9 cellular contexts compared by ENCODE assay signal in genomic region chr20:35662541-35662940, GRCh38. TPM values are rescaled to one million over a fixed set of nuclear protein-coding genes. Genes with fewer than 3 reads are reported as not detected.
A peak's percentile ranks its signal among the peaks of the same experiment; 100 is the strongest.
DNase-seq lines count a peak whose midpoint lies in the region; ATAC-seq, FAIRE-seq and TF ChIP-seq lines count a peak whose summit lies in the region.
"Had no signal": no experiment of that assay in that cellular context is flagged by ENCODE, and none has a peak within 500 bp of the region (broad histone marks: within the 10 kb centered on the region; RNA-seq: fewer than 3 reads in every experiment).

No MANE protein-coding gene starts in this region.

- TF ChIP-seq POLR2A in K562 (conservative IDR thresholded peaks at IDR 0.05): no peak

- TF ChIP-seq CTCF in AG04449 (IDR thresholded peaks at IDR 0.05; ENCODE audit: insufficient read depth, low read length, missing control alignments) (no peak), K562 (IDR thresholded peaks at IDR 0.05 in 2 of 3, conservative IDR thresholded peaks at IDR 0.05 in 1 of 3; ENCODE audit: insufficient read depth in 2 of 3, low read depth in 1 of 3, low read length in 3 of 3) (no peak)

- in situ Hi-C loops in K562 (cut with MboI): no loop called here

- no peaks in the 10 kb centered on the region for H3K27me3 ChIP-seq in HUES48 (ENCODE audit: control insufficient read depth, insufficient read depth, low read length)
- H3K27me3 ChIP-seq in K562 (ENCODE audit: control insufficient read depth in 2 of 2, insufficient read depth in 2 of 2, low read length in 2 of 2): no peaks in the 10 kb centered on the region
- no peaks in the 10 kb centered on the region for H3K27me3 ChIP-seq in muscle layer of duodenum (ENCODE audit: low read depth, low read length)

- BruUV-seq in K562 (replicated peaks; lab: Mats Ljungman, UMichigan): no TSS peak

- H3K79me2 ChIP-seq in K562 (ENCODE audit: control insufficient read depth, insufficient read depth, low read length): peaks cover 76% of the 10 kb centered on the region

- 0% methylated on average over 2 of the region's 2 CpGs for WGBS in K562 (ENCODE audit: insufficient coverage, low coverage, missing lambda C conversion rate)

- ATAC-seq in K562: no peak
- ATAC-seq in HG03442 (IDR thresholded peaks at IDR 0.05; ENCODE audit: unreplicated experiment): no peak
- no peak for ATAC-seq in HG03159 (IDR thresholded peaks at IDR 0.05; ENCODE audit: unreplicated experiment)

- H3K9ac ChIP-seq in HUES48 (ENCODE audit: low read depth, low read length): no peak overlapping the region
- H3K9ac ChIP-seq in K562 (ENCODE audit: insufficient read depth in 1 of 2, low read depth in 2 of 2, low read length in 2 of 2): peak overlapping the region in 1 of 2 experiments; percentile 92; a peak in 2 of 4 replicates

- H3K4me3 ChIP-seq in AG04449 (ENCODE audit: low read depth, low read length): peak overlapping the region; percentile 99
- peak overlapping the region; percentile 81 for H3K4me3 ChIP-seq in HUES48 (ENCODE audit: low read depth, low read length)
- peak overlapping the region; percentile 57 for H3K4me3 ChIP-seq in K562
- H3K4me3 ChIP-seq in muscle layer of duodenum (ENCODE audit: low read depth in 1 of 2, low read length in 2 of 2): peak overlapping the region; percentile 74 to 96

- no peak overlapping the region for H2AFZ ChIP-seq in K562 (ENCODE audit: low read depth, low read length)

- no peak for TF ChIP-seq RAD21 in K562 (CRISPR knock-in tag; conservative IDR thresholded peaks at IDR 0.05 in 1 of 2, IDR thresholded peaks at IDR 0.05 in 1 of 2)

- no peaks in the 10 kb centered on the region for H3K9me3 ChIP-seq in HUES48 (ENCODE audit: control insufficient read depth, insufficient read depth, low read length)
- H3K9me3 ChIP-seq in K562 (replicated peaks; ENCODE audit: control insufficient read depth, insufficient read depth, low read depth, low read length): no peaks in the 10 kb centered on the region
- no peaks in the 10 kb centered on the region for H3K9me3 ChIP-seq in muscle layer of duodenum (ENCODE audit: control insufficient read depth in 1 of 2, low read length in 2 of 2)

- H3K9me1 ChIP-seq in K562 (ENCODE audit: control insufficient read depth, insufficient read depth, low read length): no peaks in the 10 kb centered on the region

- DNase-seq in AG04449 (ENCODE audit: low read depth, low spot score) (no peak), K562 (ENCODE audit: extremely low read depth in 1 of 4, low spot score in 3 of 4) (no peak), DMS153 (lab: John Stamatoyannopoulos, UW) (no peak), posterior vena cava (ENCODE audit: low spot score) (no peak)
- DNase-seq: SHP77 had no signal

- CTCF ChIA-PET in AG04449 (lab: Yijun Ruan, JAX) (interaction anchor here (0.8 kb wide), 1 partner anchor 44 kb away, joined by 3 read pairs; no protein-coding TSS in a partner anchor), K562 (lab: Yijun Ruan, JAX; ENCODE audit: low intra/inter-chr PET ratio) (no interaction called here)

- peaks cover 41% of the 10 kb centered on the region for H4K20me1 ChIP-seq in K562 (replicated peaks; ENCODE audit: control insufficient read depth, insufficient read depth, low read length)

- intact Hi-C loops in K562 (cut with micrococcal nuclease): loop anchor here (5.0 kb wide), 1 partner anchor 45 kb away; the partner anchor contains the start of gene SPAG4
- intact Hi-C loops in posterior vena cava (cut with DNase I): loop anchor here in 1 of 2 donors (10.0 kb wide), 1 partner anchor 198 kb away; no protein-coding TSS in a partner anchor

- no peaks in the 10 kb centered on the region for H3K36me3 ChIP-seq in HUES48 (ENCODE audit: control insufficient read depth, insufficient read depth, low read length)
- peaks cover 5% of the 10 kb centered on the region; the same call in 2 of the 3 replicates for H3K36me3 ChIP-seq in K562 (ENCODE audit: control insufficient read depth, insufficient read depth, low read length)
- peaks cover 0 to 8% of the 10 kb centered on the region in 2 donors for H3K36me3 ChIP-seq in muscle layer of duodenum (ENCODE audit: control insufficient read depth in 1 of 2, insufficient read depth in 2 of 2, low read length in 2 of 2)

- POLR2A ChIA-PET in AG04449 (lab: Yijun Ruan, JAX) (no interaction called here), K562 (lab: Yijun Ruan, JAX) (interaction anchor here (0.6 to 2.9 kb wide), 5 partner anchors 8 to 603 kb away, joined by 3 to 26 read pairs (median 3); no protein-coding TSS in a partner anchor)

- no peak for TF ChIP-seq EP300 in K562 (IDR thresholded peaks at IDR 0.05; ENCODE audit: low read length)

- H3K4me1 ChIP-seq in HUES48 (ENCODE audit: control insufficient read depth, insufficient read depth, low read length) (peaks cover 31% of the 10 kb centered on the region), K562 (replicated peaks in 1 of 2; ENCODE audit: control insufficient read depth in 2 of 2, insufficient read depth in 2 of 2, low read length in 2 of 2) (peaks cover 22 to 24% of the 10 kb centered on the region in 2 experiments; a peak in 4 of 5 replicates), muscle layer of duodenum (ENCODE audit: control insufficient read depth in 1 of 2, insufficient read depth in 2 of 2, low read length in 2 of 2) (peaks cover 11 to 44% of the 10 kb centered on the region in 2 donors)

- no peak for FAIRE-seq in K562 (lab: Jason Lieb, UNC)

- H3K27ac ChIP-seq in HUES48 (ENCODE audit: low read depth, low read length) (no peak overlapping the region), K562 (ENCODE audit: extremely low read depth, low read depth, low read length) (no peak overlapping the region), muscle layer of duodenum (ENCODE audit: low read length) (no peak overlapping the region)

- H3K4me2 ChIP-seq in K562 (ENCODE audit: insufficient read depth, low read length): peak overlapping the region; percentile 89

RNA-seq across cellular contexts. Expression of gene CPNE1, which starts 2.2 kb away (rescaled TPM):
- total RNA-seq in K562 (2011; cell fraction: chromatin; rRNA removed; ENCODE audit: low replicate concordance): 182 and 323 TPM in 2 replicates
- 205 and 207 TPM in 2 replicates for total RNA-seq in K562 (2011; cell fraction: nucleolus; rRNA removed)
- total RNA-seq in K562 (2011; cell fraction: nucleoplasm; rRNA removed): 200 and 207 TPM in 2 replicates
- total RNA-seq in K562 (2014; rRNA removed) (54.4 and 83.8 TPM in 2 replicates), K562 (2014; rRNA removed; fragmentation: Illumina TruSeq; extraction: Trizol) (39.7 and 42.2 TPM in 2 replicates), K562 (2015; rRNA removed; fragmentation: Illumina TruSeq; extraction: Trizol) (41.9 and 42.1 TPM in 2 replicates), K562 (2021) (102 and 105 TPM in 2 replicates), posterior vena cava (100 to 1,000 TPM; 122 to 130 TPM)
- polyA plus RNA-seq in K562 (2011; rRNA removed) (72.9 and 80.0 TPM in 2 replicates), K562 (2014; fragmentation: Illumina TruSeq; extraction: Trizol) (68.6 and 69.8 TPM in 2 replicates), K562 (2014; fragmentation: Nextera tagmentation; extraction: Ambion mirVana) (10 to 100 TPM; 45.5 to 56.0 TPM), K562 (2014; rRNA removed) (56.0 and 65.2 TPM in 2 replicates)
- polyA plus RNA-seq in K562 (2011; cell fraction: cytosol; rRNA removed): 124 and 164 TPM in 2 replicates
- polyA plus RNA-seq in K562 (2011; cell fraction: nucleus; rRNA removed): 322 and 336 TPM in 2 replicates
- polyA plus RNA-seq in K562 (2012): 98.9 and 128 TPM in 2 replicates
- polyA minus RNA-seq in K562 (2011; rRNA and poly(A)+ RNA removed): 46.6 and 66.8 TPM in 2 replicates
- polyA minus RNA-seq in K562 (2011; cell fraction: cytosol; rRNA and poly(A)+ RNA removed): 46.7 and 82.3 TPM in 2 replicates
- polyA minus RNA-seq in K562 (2011; cell fraction: nucleus; rRNA and poly(A)+ RNA removed): 66.4 and 92.3 TPM in 2 replicates

RNA-seq across cellular contexts. Expression of gene RBM12, which starts 2.2 kb away (rescaled TPM):
- total RNA-seq in K562 (2011; cell fraction: chromatin; rRNA removed; ENCODE audit: low replicate concordance): 81.9 and 147 TPM in 2 replicates
- total RNA-seq in K562 (2011; cell fraction: nucleolus; rRNA removed): 22.5 and 28.8 TPM in 2 replicates
- 55.1 and 69.2 TPM in 2 replicates for total RNA-seq in K562 (2011; cell fraction: nucleoplasm; rRNA removed)
- total RNA-seq in K562 (2014; rRNA removed): 33.9 and 40.8 TPM in 2 replicates
- 73.3 and 78.7 TPM in 2 replicates for total RNA-seq in K562 (2014; rRNA removed; fragmentation: Illumina TruSeq; extraction: Trizol)
- total RNA-seq in K562 (2015; rRNA removed; fragmentation: Illumina TruSeq; extraction: Trizol): 76.5 and 76.8 TPM in 2 replicates
- 120 TPM in 2 replicates for total RNA-seq in K562 (2021)
- polyA plus RNA-seq in K562 (2011; rRNA removed): 123 and 144 TPM in 2 replicates
- polyA plus RNA-seq in K562 (2011; cell fraction: cytosol; rRNA removed): 165 and 176 TPM in 2 replicates
- 127 and 133 TPM in 2 replicates for polyA plus RNA-seq in K562 (2011; cell fraction: nucleus; rRNA removed)
- polyA plus RNA-seq in K562 (2012): 53.2 and 59.8 TPM in 2 replicates
- 133 and 162 TPM in 2 replicates for polyA plus RNA-seq in K562 (2014; fragmentation: Illumina TruSeq; extraction: Trizol)
- polyA plus RNA-seq in K562 (2014; fragmentation: Nextera tagmentation; extraction: Ambion mirVana): 1 to 10 TPM; 5.0 to 10.0 TPM
- 49.1 and 57.9 TPM in 2 replicates for polyA plus RNA-seq in K562 (2014; rRNA removed)
- polyA minus RNA-seq in K562 (2011; rRNA and poly(A)+ RNA removed): 309 and 312 TPM in 2 replicates
- 61.7 and 71.5 TPM in 2 replicates for polyA minus RNA-seq in K562 (2011; cell fraction: cytosol; rRNA and poly(A)+ RNA removed)
- 23.6 and 40.4 TPM in 2 replicates for polyA minus RNA-seq in K562 (2011; cell fraction: nucleus; rRNA and poly(A)+ RNA removed)
- total RNA-seq in posterior vena cava: 10 to 100 TPM; 59.4 to 61.4 TPM

RNA-seq across cellular contexts. Expression of gene NFS1, which starts 36.6 kb away (rescaled TPM):
- 52.4 and 75.5 TPM in 2 replicates for total RNA-seq in K562 (2011; cell fraction: chromatin; rRNA removed; ENCODE audit: low replicate concordance)
- total RNA-seq in K562 (2011; cell fraction: nucleolus; rRNA removed): 59.4 and 63.0 TPM in 2 replicates
- total RNA-seq in K562 (2011; cell fraction: nucleoplasm; rRNA removed): 55.7 and 62.0 TPM in 2 replicates
- 45.0 and 59.4 TPM in 2 replicates for total RNA-seq in K562 (2014; rRNA removed)
- 41.0 and 41.8 TPM in 2 replicates for total RNA-seq in K562 (2014; rRNA removed; fragmentation: Illumina TruSeq; extraction: Trizol)
- total RNA-seq in K562 (2015; rRNA removed; fragmentation: Illumina TruSeq; extraction: Trizol): 34.1 and 34.7 TPM in 2 replicates
- total RNA-seq in K562 (2021): 47.1 and 52.5 TPM in 2 replicates
- 72.2 and 76.3 TPM in 2 replicates for polyA plus RNA-seq in K562 (2011; rRNA removed)
- 84.5 and 124 TPM in 2 replicates for polyA plus RNA-seq in K562 (2011; cell fraction: cytosol; rRNA removed)
- polyA plus RNA-seq in K562 (2011; cell fraction: nucleus; rRNA removed): 63.6 and 64.2 TPM in 2 replicates
- polyA plus RNA-seq in K562 (2012): 27.4 and 33.4 TPM in 2 replicates
- 48.0 and 51.9 TPM in 2 replicates for polyA plus RNA-seq in K562 (2014; fragmentation: Illumina TruSeq; extraction: Trizol)
- polyA plus RNA-seq in K562 (2014; fragmentation: Nextera tagmentation; extraction: Ambion mirVana): 10 to 100 TPM; 11.5 to 13.9 TPM
- 84.8 and 94.6 TPM in 2 replicates for polyA plus RNA-seq in K562 (2014; rRNA removed)
- polyA minus RNA-seq in K562 (2011; rRNA and poly(A)+ RNA removed): 45.8 and 53.4 TPM in 2 replicates
- 19.5 and 21.2 TPM in 2 replicates for polyA minus RNA-seq in K562 (2011; cell fraction: cytosol; rRNA and poly(A)+ RNA removed)
- 21.2 and 21.4 TPM in 2 replicates for polyA minus RNA-seq in K562 (2011; cell fraction: nucleus; rRNA and poly(A)+ RNA removed)
- total RNA-seq in posterior vena cava: 10 to 100 TPM; 15.9 to 22.0 TPM

RNA-seq across cellular contexts. Expression of gene ROMO1, which starts 36.7 kb away (rescaled TPM):
- 8.1 and 30.8 TPM in 2 replicates for total RNA-seq in K562 (2011; cell fraction: chromatin; rRNA removed; ENCODE audit: low replicate concordance)
- 77.2 and 84.6 TPM in 2 replicates for total RNA-seq in K562 (2011; cell fraction: nucleolus; rRNA removed)
- 53.4 and 57.0 TPM in 2 replicates for total RNA-seq in K562 (2011; cell fraction: nucleoplasm; rRNA removed)
- 422 and 571 TPM in 2 replicates for total RNA-seq in K562 (2014; rRNA removed)
- 46.5 and 50.1 TPM in 2 replicates for total RNA-seq in K562 (2014; rRNA removed; fragmentation: Illumina TruSeq; extraction: Trizol)
- 137 and 139 TPM in 2 replicates for total RNA-seq in K562 (2015; rRNA removed; fragmentation: Illumina TruSeq; extraction: Trizol)
- total RNA-seq in K562 (2021): 217 and 226 TPM in 2 replicates
- polyA plus RNA-seq in K562 (2011; rRNA removed): 179 and 193 TPM in 2 replicates
- polyA plus RNA-seq in K562 (2011; cell fraction: cytosol; rRNA removed): 657 and 854 TPM in 2 replicates
- polyA plus RNA-seq in K562 (2011; cell fraction: nucleus; rRNA removed): 234 and 309 TPM in 2 replicates
- polyA plus RNA-seq in K562 (2012): 288 and 480 TPM in 2 replicates
- polyA plus RNA-seq in K562 (2014; fragmentation: Illumina TruSeq; extraction: Trizol): 31.8 and 117 TPM in 2 replicates
- polyA plus RNA-seq in K562 (2014; fragmentation: Nextera tagmentation; extraction: Ambion mirVana): 100 to 1,000 TPM; 635 to 741 TPM
- 433 and 559 TPM in 2 replicates for polyA plus RNA-seq in K562 (2014; rRNA removed)
- polyA minus RNA-seq in K562 (2011; rRNA and poly(A)+ RNA removed): 18.5 and 28.9 TPM in 2 replicates
- 43.7 and 68.4 TPM in 2 replicates for polyA minus RNA-seq in K562 (2011; cell fraction: cytosol; rRNA and poly(A)+ RNA removed)
- 21.0 and 24.8 TPM in 2 replicates for polyA minus RNA-seq in K562 (2011; cell fraction: nucleus; rRNA and poly(A)+ RNA removed)
- total RNA-seq in posterior vena cava: 100 to 1,000 TPM; 126 TPM

RNA-seq across cellular contexts. Expression of gene SPAG4, which starts 46.9 kb away (rescaled TPM):
- 15.2 and 38.2 TPM in 2 replicates for total RNA-seq in K562 (2011; cell fraction: chromatin; rRNA removed; ENCODE audit: low replicate concordance)
- 39.1 and 46.2 TPM in 2 replicates for total RNA-seq in K562 (2011; cell fraction: nucleolus; rRNA removed)
- total RNA-seq in K562 (2011; cell fraction: nucleoplasm; rRNA removed): 21.6 and 29.9 TPM in 2 replicates
- total RNA-seq in K562 (2014; rRNA removed) (5.3 and 6.4 TPM in 2 replicates), K562 (2014; rRNA removed; fragmentation: Illumina TruSeq; extraction: Trizol) (2.0 and 2.8 TPM in 2 replicates), K562 (2015; rRNA removed; fragmentation: Illumina TruSeq; extraction: Trizol) (1.5 and 3.4 TPM in 2 replicates), K562 (2021) (7.2 and 9.6 TPM in 2 replicates), posterior vena cava (1 to 10 TPM; 2.1 to 2.8 TPM)
- polyA plus RNA-seq in K562 (2011; rRNA removed) (11.4 and 12.2 TPM in 2 replicates), K562 (2014; fragmentation: Illumina TruSeq; extraction: Trizol) (3.0 and 3.6 TPM in 2 replicates), K562 (2014; fragmentation: Nextera tagmentation; extraction: Ambion mirVana) (1 to 10 TPM; 1.6 to 4.6 TPM), K562 (2014; rRNA removed) (6.8 and 8.4 TPM in 2 replicates)
- 16.4 and 27.9 TPM in 2 replicates for polyA plus RNA-seq in K562 (2011; cell fraction: cytosol; rRNA removed)
- polyA plus RNA-seq in K562 (2011; cell fraction: nucleus; rRNA removed): 79.8 and 97.3 TPM in 2 replicates
- 9.4 and 16.3 TPM in 2 replicates for polyA plus RNA-seq in K562 (2012)
- polyA minus RNA-seq in K562 (2011; rRNA and poly(A)+ RNA removed): 1.6 and 3.6 TPM in 2 replicates
- polyA minus RNA-seq in K562 (2011; cell fraction: cytosol; rRNA and poly(A)+ RNA removed): 4.5 and 7.3 TPM in 2 replicates
- polyA minus RNA-seq in K562 (2011; cell fraction: nucleus; rRNA and poly(A)+ RNA removed): 11.2 and 12.4 TPM in 2 replicates
